Comparison of ENCODE assay signal across 8 cellular contexts in genomic region chr11:14499178-14499559, GRCh38. TPM values are rescaled to one million over a fixed set of nuclear protein-coding genes. Genes with fewer than 3 reads are reported as not detected.
DNase-seq lines count a peak whose midpoint lies in the region; ATAC-seq, FAIRE-seq and TF ChIP-seq lines count a peak whose summit lies in the region.

No MANE protein-coding gene starts in this region.

- CTCF ChIA-PET in endothelial cell of umbilical vein (lab: Charles Lee): no interaction called here

- dilution Hi-C loops in endothelial cell of umbilical vein (cut with MboI; ENCODE audit: extremely low pct_ligation_motif_present, low sequenced_read_pairs): no loop called here

- no peak for FAIRE-seq in HTR-8/SVneo (lab: Jason Lieb, UNC)
- no peak for FAIRE-seq in endothelial cell of umbilical vein (lab: Jason Lieb, UNC)

- peak overlapping the region; percentile 78 for H3K4me2 ChIP-seq in endothelial cell of umbilical vein (ENCODE audit: insufficient read depth, low read length)

- no peaks in the 10 kb centered on the region for H3K27me3 ChIP-seq in endothelial cell of umbilical vein (ENCODE audit: control insufficient read depth in 2 of 2, insufficient read depth in 2 of 2, low read length in 2 of 2)
- no peaks in the 10 kb centered on the region for H3K27me3 ChIP-seq in thoracic aorta (replicated peaks; ENCODE audit: insufficient read depth)

- H4K20me1 ChIP-seq in endothelial cell of umbilical vein (replicated peaks; ENCODE audit: control insufficient read depth, extremely low read depth, insufficient read depth, low read length): peaks cover 2% of the 10 kb centered on the region

- intact Hi-C loops in endothelial cell of umbilical vein (cut with micrococcal nuclease): loop anchor here (1.0 to 2.0 kb wide), 3 partner anchors 21 to 76 kb away; partner anchors contain the start of gene PSMA1

- H3K9me1 ChIP-seq in endothelial cell of umbilical vein (replicated peaks; ENCODE audit: control insufficient read depth, extremely low read depth, insufficient read depth, low read length): no peaks in the 10 kb centered on the region

- no peak overlapping the region for H2AFZ ChIP-seq in endothelial cell of umbilical vein (ENCODE audit: low read depth, low read length)

- peak overlapping the region; percentile 77 for H3K9ac ChIP-seq in endothelial cell of umbilical vein (replicated peaks; ENCODE audit: extremely low read depth, insufficient read depth, low read length)

- no peak for TF ChIP-seq CTCF in AG09309 (IDR thresholded peaks at IDR 0.05; ENCODE audit: control insufficient read depth, insufficient read depth, low read depth, low read length, missing control alignments)
- TF ChIP-seq CTCF in endothelial cell of umbilical vein (IDR thresholded peaks at IDR 0.05; ENCODE audit: extremely low read depth in 1 of 2, insufficient read depth in 1 of 2, low read depth in 1 of 2, low read length in 2 of 2): no peak
- no peak for TF ChIP-seq CTCF in thoracic aorta (IDR thresholded peaks at IDR 0.05)

- H3K4me3 ChIP-seq in AG09309 (ENCODE audit: control insufficient read depth, low read depth, low read length) (peak overlapping the region; percentile 70), endothelial cell of umbilical vein (replicated peaks in 1 of 3; ENCODE audit: insufficient read depth in 1 of 3, low read depth in 1 of 3, low read length in 3 of 3) (peak overlapping the region; percentile 62 to 95 (median 94)), thoracic aorta (peak overlapping the region; percentile 84)

- ATAC-seq in GM19372 (IDR thresholded peaks at IDR 0.05; ENCODE audit: low read depth, unreplicated experiment) (peak; percentile 2), thoracic aorta (ENCODE audit: insufficient number of reproducible peaks, low FRiP score, low read depth) (peak; percentile 33)

- POLR2A ChIA-PET in endothelial cell of umbilical vein (lab: Charles Lee): interaction anchor here (0.6 kb wide), 1 partner anchor 24 kb away, joined by 8 read pairs; no protein-coding TSS in a partner anchor

- H3K36me3 ChIP-seq in endothelial cell of umbilical vein (ENCODE audit: control insufficient read depth in 2 of 2, extremely low read depth in 1 of 2, insufficient read depth in 2 of 2, low read length in 2 of 2) (peaks cover under 1 to 25% of the 10 kb centered on the region in 2 experiments), thoracic aorta (peaks cover 14% of the 10 kb centered on the region)

- no peak for DNase-seq in AG09309 (ENCODE audit: low read depth)
- DNase-seq in HTR-8/SVneo (ENCODE audit: insufficient read length, low spot score): peak; percentile 19
- peak; percentile 51 for DNase-seq in activated CD4-positive, alpha-beta T cell treated with anti-CD3 and anti-CD28 coated beads for 48 hours
- peak; percentile 32 for DNase-seq in endothelial cell of umbilical vein (ENCODE audit: low read depth, low spot score)
- DNase-seq in myocyte (ENCODE audit: low read depth): peak; percentile 13
- DNase-seq in thoracic aorta (ENCODE audit: low spot score): no peak
- DNase-seq in NCI-H510A treated with DMSO at 0.1 percent for 48 hours (lab: John Stamatoyannopoulos, UW): no peak

- H3K4me1 ChIP-seq in endothelial cell of umbilical vein (ENCODE audit: control insufficient read depth, extremely low read depth, insufficient read depth, low read length): peaks cover 20% of the 10 kb centered on the region
- peaks cover 19 to 34% of the 10 kb centered on the region in 2 donors for H3K4me1 ChIP-seq in thoracic aorta (ENCODE audit: control insufficient read depth in 1 of 2, low read depth in 2 of 2)

- H3K9me3 ChIP-seq in endothelial cell of umbilical vein (replicated peaks; ENCODE audit: control insufficient read depth, insufficient read depth, low read length): no peaks in the 10 kb centered on the region
- H3K9me3 ChIP-seq in thoracic aorta: no peaks in the 10 kb centered on the region

- no TSS peak for BruUV-seq in endothelial cell of umbilical vein (replicated peaks; lab: Mats Ljungman, UMichigan)

- TF ChIP-seq POLR2A in endothelial cell of umbilical vein (IDR thresholded peaks at IDR 0.05; ENCODE audit: low read depth, low read length): no peak

- peaks cover 43% of the 10 kb centered on the region for H3K79me2 ChIP-seq in endothelial cell of umbilical vein (ENCODE audit: control insufficient read depth, insufficient read depth, low read length)

- H3K27ac ChIP-seq in endothelial cell of umbilical vein (ENCODE audit: insufficient read depth, low read depth, low read length): peak overlapping the region; percentile 82
- peak overlapping the region; percentile 42 to 61 for H3K27ac ChIP-seq in thoracic aorta

TF ChIP-seq in endothelial cell of umbilical vein, 7 proteins besides CTCF, POLR2A, EP300 and RAD21:
- TF ChIP-seq FOS (IDR thresholded peaks at IDR 0.05; ENCODE audit: borderline replicate concordance, insufficient read depth, low read length) (no peak), MYC (IDR thresholded peaks at IDR 0.05; ENCODE audit: low read depth, low read length) (no peak), MAX (IDR thresholded peaks at IDR 0.05; ENCODE audit: insufficient read depth, insufficient read length) (no peak), EZH2 (IDR thresholded peaks at IDR 0.05; ENCODE audit: borderline replicate concordance, low read depth, low read length, severe bottlenecking) (no peak), JUN (IDR thresholded peaks at IDR 0.05; ENCODE audit: borderline replicate concordance, insufficient read depth, insufficient read length, low read depth) (no peak), POLR2AphosphoS5 (IDR thresholded peaks at IDR 0.05; ENCODE audit: insufficient read depth, low read depth, low read length) (no peak), GATA2 (IDR thresholded peaks at IDR 0.05; ENCODE audit: insufficient read depth, insufficient read length, low read depth, low read length) (no peak)

RNA-seq across cellular contexts. Expression of gene COPB1, which starts 0.4 kb away (rescaled TPM):
- total RNA-seq in endothelial cell of umbilical vein: 145 and 146 TPM in 2 replicates
- polyA plus RNA-seq in endothelial cell of umbilical vein: 47.8 and 61.1 TPM in 2 replicates
- polyA plus RNA-seq in endothelial cell of umbilical vein (2011; cell fraction: cytosol; rRNA removed): 84.2 and 96.6 TPM in 2 replicates
- 101 and 117 TPM in 2 replicates for polyA plus RNA-seq in endothelial cell of umbilical vein (2011; cell fraction: nucleus; rRNA removed)
- 161 and 179 TPM in 2 replicates for polyA plus RNA-seq in endothelial cell of umbilical vein (2012)
- 117 and 149 TPM in 2 replicates for polyA minus RNA-seq in endothelial cell of umbilical vein
- polyA minus RNA-seq in endothelial cell of umbilical vein (2011; cell fraction: cytosol; rRNA and poly(A)+ RNA removed): 54.0 TPM
- polyA minus RNA-seq in endothelial cell of umbilical vein (2011; cell fraction: nucleus; rRNA and poly(A)+ RNA removed): 84.0 and 113 TPM in 2 replicates
- 183 and 224 TPM in 2 replicates for total RNA-seq in myocyte
- polyA plus RNA-seq in myocyte (2012): 80.2 TPM
- 100 to 1,000 TPM in 1 of 2 donors, 10 to 100 TPM in 1; 88.8 to 111 TPM for total RNA-seq in thoracic aorta

RNA-seq across cellular contexts. Expression of gene PSMA1, which starts 21.0 kb away (rescaled TPM):
- 194 and 203 TPM in 2 replicates for total RNA-seq in endothelial cell of umbilical vein
- 185 and 220 TPM in 2 replicates for polyA plus RNA-seq in endothelial cell of umbilical vein
- 178 and 179 TPM in 2 replicates for polyA plus RNA-seq in endothelial cell of umbilical vein (2011; cell fraction: cytosol; rRNA removed)
- polyA plus RNA-seq in endothelial cell of umbilical vein (2011; cell fraction: nucleus; rRNA removed): 417 and 556 TPM in 2 replicates
- 237 and 350 TPM in 2 replicates for polyA plus RNA-seq in endothelial cell of umbilical vein (2012)
- 135 and 144 TPM in 2 replicates for polyA minus RNA-seq in endothelial cell of umbilical vein
- polyA minus RNA-seq in endothelial cell of umbilical vein (2011; cell fraction: cytosol; rRNA and poly(A)+ RNA removed): 90.4 TPM
- 56.7 and 88.4 TPM in 2 replicates for polyA minus RNA-seq in endothelial cell of umbilical vein (2011; cell fraction: nucleus; rRNA and poly(A)+ RNA removed)
- 193 and 196 TPM in 2 replicates for total RNA-seq in myocyte
- polyA plus RNA-seq in myocyte (2012): 157 TPM
- 10 to 100 TPM; 89.1 to 97.8 TPM for total RNA-seq in thoracic aorta

Comparison
In these comparisons a context has a peak if more than half of its experiments do, and no peak if none do; other contexts are left out.
1. DNase-seq: peak in HTR-8/SVneo (single experiment), activated CD4-positive, alpha-beta T cell treated with anti-CD3 and anti-CD28 coated beads for 48 hours (single experiment), endothelial cell of umbilical vein (single experiment) and myocyte (single experiment); none in AG09309 (single experiment), thoracic aorta (single experiment) and NCI-H510A treated with DMSO at 0.1 percent for 48 hours (single experiment).
2. Peak in every context shown above with its lines, with median percentiles within 50 percentile points of each other: H3K4me3 ChIP-seq.